8 cellular contexts compared by ENCODE assay signal in the genomic region with DNA sequence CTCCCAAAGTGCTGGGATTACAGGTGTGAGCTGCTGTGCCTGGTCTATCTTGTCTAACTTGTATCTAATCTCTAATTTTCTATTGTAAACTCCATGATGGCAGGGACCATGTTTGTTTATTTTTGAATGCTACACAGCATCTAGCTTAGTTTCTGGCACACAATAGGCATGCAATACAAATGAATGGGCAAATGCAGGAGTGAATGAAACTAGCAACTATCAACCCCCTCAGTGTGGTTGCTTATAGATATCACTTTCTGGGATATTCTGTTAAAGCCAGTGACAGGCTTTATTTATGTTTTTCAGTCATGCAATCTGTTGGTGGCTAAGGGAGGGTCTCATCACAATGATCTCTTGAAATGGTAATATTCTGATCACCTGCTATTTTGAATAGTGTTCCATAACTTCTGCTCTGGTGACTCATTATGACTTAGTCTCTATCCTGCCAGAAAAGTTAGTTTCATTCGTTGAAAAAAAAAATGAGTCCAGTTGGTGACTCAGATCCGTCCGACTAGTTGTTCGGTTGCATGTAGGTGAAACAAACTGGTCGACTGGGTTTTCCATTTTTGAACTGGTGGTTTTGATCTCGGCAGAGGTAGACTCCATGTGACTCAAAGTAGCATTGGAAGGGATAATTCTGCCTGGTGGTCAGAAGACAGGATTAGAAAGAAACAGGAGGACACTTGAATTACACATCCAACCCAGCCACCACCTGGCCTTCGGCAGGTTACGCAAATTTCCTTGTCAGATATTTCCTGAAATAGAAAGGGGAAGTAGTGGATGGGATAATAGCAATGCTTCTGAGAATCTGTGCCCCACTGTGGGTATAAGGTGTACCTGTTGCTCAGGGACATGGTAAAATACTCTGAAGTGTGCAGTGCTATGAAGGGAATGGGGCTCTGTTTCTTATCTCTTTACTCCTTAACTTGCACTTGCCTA.
A peak's percentile ranks its signal among the peaks of the same experiment; 100 is the strongest.
DNase-seq lines count a peak whose midpoint lies in the region; ATAC-seq and TF ChIP-seq lines count a peak whose summit lies in the region.

No MANE protein-coding gene starts in this region.

- H3K9ac ChIP-seq in BLaER1 treated with 17β-estradiol and CSF1 and Interleukin-3, amounts not matched to agents 10 nM and 100 nM, result no peak overlapping the region
- H3K9ac ChIP-seq in neuronal stem cell (ENCODE audit: low read depth, low read length, poor library complexity), result no peak overlapping the region

- no peak overlapping the region for H3K4me3 ChIP-seq in BLaER1 treated with 17β-estradiol and CSF1 and Interleukin-3, amounts not matched to agents 10 nM and 100 nM
- H3K4me3 ChIP-seq in neuronal stem cell (ENCODE audit: low read length in 2 of 2) (no peak overlapping the region), right atrium auricular region (no peak overlapping the region)

- no peak overlapping the region for H3K4ac ChIP-seq in neuronal stem cell (ENCODE audit: low read length)

- H3K4me1 ChIP-seq in BLaER1 treated with 17β-estradiol and CSF1 and Interleukin-3, amounts not matched to agents 10 nM and 100 nM, result peaks cover 16 to 32% (median 22%) of the 10 kb centered on the region in 10 experiments; a peak in 19 of 20 replicates
- H3K4me1 ChIP-seq in neuronal stem cell (ENCODE audit: control insufficient read depth in 2 of 2, insufficient read depth in 1 of 2, low read depth in 1 of 2, low read length in 2 of 2), result no peaks in the 10 kb centered on the region
- no peaks in the 10 kb centered on the region for H3K4me1 ChIP-seq in right atrium auricular region

- H3K79me1 ChIP-seq in neuronal stem cell (ENCODE audit: low read depth, low read length), result no peaks in the 10 kb centered on the region

- H4K20me1 ChIP-seq in BLaER1 treated with 17β-estradiol and CSF1 and Interleukin-3, amounts not matched to agents 10 nM and 100 nM, result peaks cover 0 to 11% (median 0%) of the 10 kb centered on the region in 11 experiments; a peak in 2 of 22 replicates

- H3K27ac Mint-ChIP-seq in activated naive CD4-positive, alpha-beta T cell treated with anti-CD3 and anti-CD28 coated beads for 36 hours, result no peak overlapping the region
- H3K27ac Mint-ChIP-seq in progenitor cell of endocrine pancreas, result no peak overlapping the region

- H3K27ac ChIP-seq in BLaER1 treated with 17β-estradiol and CSF1 and Interleukin-3, amounts not matched to agents 10 nM and 100 nM, result no peak overlapping the region
- H3K27ac ChIP-seq in neuronal stem cell (replicated peaks; ENCODE audit: low read length) (no peak overlapping the region), right atrium auricular region (no peak overlapping the region)

- H2BK12ac ChIP-seq in neuronal stem cell (ENCODE audit: low read length), result no peak overlapping the region

- no peak for TF ChIP-seq CTCF in progenitor cell of endocrine pancreas (IDR thresholded peaks at IDR 0.05; ENCODE audit: unreplicated experiment)
- no peak for TF ChIP-seq CTCF in right atrium auricular region (IDR thresholded peaks at IDR 0.05)

- no peak overlapping the region for H2BK5ac ChIP-seq in neuronal stem cell (ENCODE audit: low read length)

- DNase-seq in activated naive CD4-positive, alpha-beta T cell treated with anti-CD3 and anti-CD28 coated beads for 36 hours, result peak; percentile 61
- no peak for DNase-seq in progenitor cell of endocrine pancreas (ENCODE audit: low spot score, unreplicated experiment)
- DNase-seq in amygdala (lab: John Stamatoyannopoulos, UW), result no peak
- DNase-seq in neuronal stem cell (ENCODE audit: low spot score), result no peak
- DNase-seq in right atrium auricular region (ENCODE audit: low spot score), result no peak

- H3K18ac ChIP-seq in neuronal stem cell (ENCODE audit: low read length), result no peak overlapping the region

- CTCF ChIA-PET in activated naive CD4-positive, alpha-beta T cell treated with anti-CD3 and anti-CD28 coated beads for 36 hours (lab: Charles Lee), result no interaction called here

- H3K4me3 Mint-ChIP-seq in activated naive CD4-positive, alpha-beta T cell treated with anti-CD3 and anti-CD28 coated beads for 36 hours, result no peak overlapping the region
- H3K4me3 Mint-ChIP-seq in progenitor cell of endocrine pancreas (ENCODE audit: low read depth), result no peak overlapping the region

- peaks cover 31% of the 10 kb centered on the region for H3K4me1 Mint-ChIP-seq in activated naive CD4-positive, alpha-beta T cell treated with anti-CD3 and anti-CD28 coated beads for 36 hours (ENCODE audit: low read depth)
- no peaks in the 10 kb centered on the region for H3K4me1 Mint-ChIP-seq in progenitor cell of endocrine pancreas (ENCODE audit: low read depth)

- peaks cover 6% of the 10 kb centered on the region for H3K27me3 Mint-ChIP-seq in activated naive CD4-positive, alpha-beta T cell treated with anti-CD3 and anti-CD28 coated beads for 36 hours (ENCODE audit: low read depth)
- peaks cover 45% of the 10 kb centered on the region for H3K27me3 Mint-ChIP-seq in progenitor cell of endocrine pancreas

- no peaks in the 10 kb centered on the region for H3K36me3 Mint-ChIP-seq in activated naive CD4-positive, alpha-beta T cell treated with anti-CD3 and anti-CD28 coated beads for 36 hours (ENCODE audit: low read depth)
- no peaks in the 10 kb centered on the region for H3K36me3 Mint-ChIP-seq in progenitor cell of endocrine pancreas (ENCODE audit: insufficient read depth)

- peaks cover 0 to 93% (median 39%) of the 10 kb centered on the region in 11 experiments; a peak in 13 of 22 replicates for H3K27me3 ChIP-seq in BLaER1 treated with 17β-estradiol and CSF1 and Interleukin-3, amounts not matched to agents 10 nM and 100 nM
- H3K27me3 ChIP-seq in neuronal stem cell (ENCODE audit: control insufficient read depth in 3 of 3, insufficient read depth in 3 of 3, low read depth in 1 of 3, low read length in 3 of 3) (no peaks in the 10 kb centered on the region), right atrium auricular region (no peaks in the 10 kb centered on the region)

- no peaks in the 10 kb centered on the region for H3K36me3 ChIP-seq in BLaER1 treated with 17β-estradiol and CSF1 and Interleukin-3, amounts not matched to agents 10 nM and 100 nM
- H3K36me3 ChIP-seq in neuronal stem cell (replicated peaks in 1 of 2; ENCODE audit: control insufficient read depth in 2 of 2, insufficient read depth in 2 of 2, low read length in 2 of 2) (no peaks in the 10 kb centered on the region), right atrium auricular region (no peaks in the 10 kb centered on the region)

- intact Hi-C loops in activated naive CD4-positive, alpha-beta T cell treated with anti-CD3 and anti-CD28 coated beads for 36 hours (cut with micrococcal nuclease), result loop anchor here (1.0 to 10.0 kb wide), 8 partner anchors 66 to 1044 kb away; no protein-coding TSS in a partner anchor

- H3K9me3 ChIP-seq in BLaER1 treated with 17β-estradiol and CSF1 and Interleukin-3, amounts not matched to agents 10 nM and 100 nM (replicated peaks in 1 of 11), result no peaks in the 10 kb centered on the region
- no peaks in the 10 kb centered on the region for H3K9me3 ChIP-seq in neuronal stem cell (replicated peaks in 1 of 2; ENCODE audit: control insufficient read depth in 2 of 2, insufficient read depth in 1 of 2, low read depth in 1 of 2, low read length in 2 of 2)
- no peaks in the 10 kb centered on the region for H3K9me3 ChIP-seq in right atrium auricular region

- ATAC-seq in GM21423 (IDR thresholded peaks at IDR 0.05; ENCODE audit: unreplicated experiment) (peak; percentile 57), HG03565 (IDR thresholded peaks at IDR 0.05; ENCODE audit: unreplicated experiment) (peak; percentile 46)

- H3K23ac ChIP-seq in neuronal stem cell (ENCODE audit: low read depth, low read length, poor library complexity), result no peak overlapping the region

- no peak overlapping the region for H3K14ac ChIP-seq in neuronal stem cell (ENCODE audit: low read length)

- H3K4me2 ChIP-seq in BLaER1 treated with 17β-estradiol and CSF1 and Interleukin-3, amounts not matched to agents 10 nM and 100 nM, result peak overlapping the region in 7 of 11 experiments; percentile 13 to 47 (median 20); a peak in 9 of 22 replicates
- H3K4me2 ChIP-seq in neuronal stem cell (ENCODE audit: insufficient read depth, low read length, poor library complexity, severe bottlenecking), result no peak overlapping the region

- WGBS in neuronal stem cell (ENCODE audit: extremely low coverage in 2 of 2, insufficient read length in 2 of 2, insufficient replicate concordance in 1 of 2), 2 donors, result no CpG with 5 or more reads among the region's 8 CpGs

- H4K8ac ChIP-seq in neuronal stem cell (ENCODE audit: low read depth, low read length), result no peak overlapping the region

- H2AK5ac ChIP-seq in neuronal stem cell (ENCODE audit: low read depth, low read length), result no peak overlapping the region

- H4K91ac ChIP-seq in neuronal stem cell (ENCODE audit: low read depth, low read length, poor library complexity), result no peak overlapping the region

- H2AFZ ChIP-seq in neuronal stem cell (ENCODE audit: low read length), result no peak overlapping the region

- H3K9me3 Mint-ChIP-seq in activated naive CD4-positive, alpha-beta T cell treated with anti-CD3 and anti-CD28 coated beads for 36 hours, result no peaks in the 10 kb centered on the region
- no peaks in the 10 kb centered on the region for H3K9me3 Mint-ChIP-seq in progenitor cell of endocrine pancreas (ENCODE audit: low read depth)

- no peak overlapping the region for H2BK15ac ChIP-seq in neuronal stem cell (ENCODE audit: low read length)

- no peak overlapping the region for H2BK120ac ChIP-seq in neuronal stem cell (ENCODE audit: low read depth, low read length)
